Comparison of ENCODE assay signal across 8 cellular contexts in genomic region chr5:177300236-177300880, GRCh38. TPM values are rescaled to one million over a fixed set of nuclear protein-coding genes. Genes with fewer than 3 reads are reported as not detected.
DNase-seq lines count a peak whose midpoint lies in the region; ATAC-seq and TF ChIP-seq lines count a peak whose summit lies in the region.

No MANE protein-coding gene starts in this region.

- H3K27ac ChIP-seq in DOHH2 (ENCODE audit: low read depth, low read length), result peak overlapping the region; percentile 69
- no peak overlapping the region for H3K27ac ChIP-seq in H9 (ENCODE audit: insufficient read length, low read depth, low read length)
- peak overlapping the region in 3 of 4 donors; percentile 85 to 91 (median 89) for H3K27ac ChIP-seq in gastroesophageal sphincter

- peak overlapping the region; percentile 56 to 99 (median 89); a peak in 5 of 7 replicates for H3K27ac Mint-ChIP-seq in H9

- no peaks in the 10 kb centered on the region for H3K79me1 ChIP-seq in H9 (ENCODE audit: insufficient read depth, low read depth, low read length, poor library complexity, severe bottlenecking)

- no peak overlapping the region for H2AK5ac ChIP-seq in H9 (ENCODE audit: insufficient read length, low read length)

- H3K27me3 Mint-ChIP-seq in H9 (ENCODE audit: low read depth), result peaks cover 1% of the 10 kb centered on the region; the same call in 1 of the 2 replicates

- H3K9me3 ChIP-seq in DOHH2 (ENCODE audit: control insufficient read depth, insufficient read depth, low read length) (no peaks in the 10 kb centered on the region), H9 (ENCODE audit: control insufficient read depth, low read depth, low read length) (no peaks in the 10 kb centered on the region), gastroesophageal sphincter (no peaks in the 10 kb centered on the region)

- H2BK15ac ChIP-seq in H9 (ENCODE audit: low read depth, low read length), result no peak overlapping the region

- H4K8ac ChIP-seq in H9 (replicated peaks; ENCODE audit: insufficient read length, low read depth, low read length), result no peak overlapping the region

- peaks cover 13% of the 10 kb centered on the region for H3K23me2 ChIP-seq in H9 (ENCODE audit: insufficient read length, low read depth, low read length, poor library complexity, severe bottlenecking)

- H3K4me3 ChIP-seq in DOHH2 (ENCODE audit: low read length) (peak overlapping the region; percentile 35), gastroesophageal sphincter (no peak overlapping the region)

- no peak overlapping the region for H2AFZ ChIP-seq in H9 (ENCODE audit: low read length)

- no peak for TF ChIP-seq POLR2A in gastroesophageal sphincter (IDR thresholded peaks at IDR 0.05)

- H4K5ac ChIP-seq in H9 (ENCODE audit: insufficient read length, low read depth, low read length), result no peak overlapping the region

- no peak overlapping the region; the same call in 1 of the 2 replicates for H3K14ac ChIP-seq in H9 (ENCODE audit: insufficient read depth, low read length)

- no peak overlapping the region for H3K56ac ChIP-seq in H9 (ENCODE audit: insufficient read length, low read depth, low read length)

- H3T11ph ChIP-seq in H9 (ENCODE audit: low read length), result no peak overlapping the region

- no peak overlapping the region for H4K91ac ChIP-seq in H9 (ENCODE audit: insufficient read length, low read depth, low read length)

- ATAC-seq in gastroesophageal sphincter, result peak; percentile 48
- no peak for ATAC-seq in left lobe of liver

- H2BK12ac ChIP-seq in H9 (ENCODE audit: insufficient read length, low read depth, low read length), result no peak overlapping the region

- peaks cover 21 to 56% (median 27%) of the 10 kb centered on the region in 3 experiments for H3K36me3 Mint-ChIP-seq in H9 (ENCODE audit: insufficient read depth in 1 of 3, low read depth in 3 of 3)

- H3K36me3 ChIP-seq in DOHH2 (ENCODE audit: control insufficient read depth, low read length), result peaks cover 79% of the 10 kb centered on the region
- H3K36me3 ChIP-seq in gastroesophageal sphincter, result peaks cover 0 to 37% of the 10 kb centered on the region in 2 donors

- peaks cover 39% of the 10 kb centered on the region for H3F3A ChIP-seq in DOHH2 (ENCODE audit: control insufficient read depth, insufficient read depth)

- no peak overlapping the region for H2BK5ac ChIP-seq in H9 (ENCODE audit: insufficient read length, low read length)

- peaks cover 13% of the 10 kb centered on the region; the same call in 1 of the 2 replicates for H4K20me1 ChIP-seq in DOHH2 (ENCODE audit: control insufficient read depth, insufficient read depth, low read depth, low read length)
- H4K20me1 ChIP-seq in H9 (ENCODE audit: control insufficient read depth, insufficient read depth, insufficient read length), result no peaks in the 10 kb centered on the region

- H3K4me1 ChIP-seq in DOHH2 (ENCODE audit: control insufficient read depth, low read length) (peaks cover 71% of the 10 kb centered on the region), H9 (ENCODE audit: insufficient read depth, low read length) (no peaks in the 10 kb centered on the region), gastroesophageal sphincter (peaks cover 0 to 66% (median 38%) of the 10 kb centered on the region in 3 donors)

- H3K23ac ChIP-seq in H9 (ENCODE audit: insufficient read length, low read depth, low read length), result no peak overlapping the region

- TF ChIP-seq EP300 in gastroesophageal sphincter (IDR thresholded peaks at IDR 0.05), result no peak

- H3K4me3 Mint-ChIP-seq in H9, result peak overlapping the region in 1 of 2 experiments; percentile 21; a peak in 2 of 5 replicates

- H3K27me3 ChIP-seq in DOHH2 (ENCODE audit: control insufficient read depth, low read length), result no peaks in the 10 kb centered on the region
- H3K27me3 ChIP-seq in H9 (ENCODE audit: insufficient read depth, low read length), result no peaks in the 10 kb centered on the region
- H3K27me3 ChIP-seq in gastroesophageal sphincter, result no peaks in the 10 kb centered on the region

- no peaks in the 10 kb centered on the region for H3K9me3 Mint-ChIP-seq in H9

- no CpG with 5 or more reads among the region's 4 CpGs for WGBS in H9 (ENCODE audit: extremely low coverage, insufficient read length, low lambda C conversion rate)
- 0% methylated on average over 2 to 3 of the region's 4 CpGs for WGBS in gastroesophageal sphincter (ENCODE audit: low coverage in 1 of 2), 2 donors

- no peaks in the 10 kb centered on the region for H3K9me2 ChIP-seq in DOHH2 (replicated peaks; ENCODE audit: control insufficient read depth, low read length)

- peak; percentile 70 for DNase-seq in H9
- peak; percentile 95 for DNase-seq in NOMO-1 treated with DMSO at 0.1 percent for 48 hours (lab: John Stamatoyannopoulos, UW; ENCODE audit: unreplicated experiment)
- peak; percentile 38 to 46 for DNase-seq in activated T-cell treated with anti-CD3 and anti-CD28 coated beads, Interleukin-2, amount 50 U/mL, for 48 hours
- DNase-seq in posterior vena cava (ENCODE audit: low spot score), result peak; percentile 87
- no peak for DNase-seq in left lobe of liver (ENCODE audit: low spot score)
- no peak for DNase-seq in NCI-H2029 (lab: John Stamatoyannopoulos, UW)

- H3K79me2 ChIP-seq in DOHH2 (ENCODE audit: control insufficient read depth, low read length) (peaks cover 52% of the 10 kb centered on the region), H9 (ENCODE audit: insufficient read depth, low read length) (peaks cover 9% of the 10 kb centered on the region; the same call in 1 of the 2 replicates)

- no peak overlapping the region for H2BK20ac ChIP-seq in H9 (ENCODE audit: low read depth, low read length, poor library complexity, severe bottlenecking)

- H2BK120ac ChIP-seq in H9 (ENCODE audit: low read depth, low read length, poor library complexity, severe bottlenecking), result no peak overlapping the region

- H3K18ac ChIP-seq in H9 (ENCODE audit: insufficient read length, low read depth, low read length), result no peak overlapping the region

- H3K4ac ChIP-seq in H9 (ENCODE audit: low read depth, low read length), result no peak overlapping the region

- H3K4me2 ChIP-seq in DOHH2 (ENCODE audit: low read length), result peak overlapping the region; percentile 76
- H3K4me2 ChIP-seq in H9 (ENCODE audit: insufficient read depth, insufficient read length, low read length), result no peak overlapping the region

- H3K4me1 Mint-ChIP-seq in H9, result peaks cover 42 to 62% of the 10 kb centered on the region in 2 experiments

- H3K9ac ChIP-seq in H9 (ENCODE audit: extremely low read depth, insufficient read length, low read length), result no peak overlapping the region

- TF ChIP-seq CTCF in DOHH2 (IDR thresholded peaks at IDR 0.05; ENCODE audit: low read depth, low read length, poor library complexity, severe bottlenecking), result no peak
- peak; percentile 34; the same call in 2 of the 3 replicates for TF ChIP-seq CTCF in H9 (conservative IDR thresholded peaks at IDR 0.05)
- peak in 1 of 4 experiments; percentile 20 for TF ChIP-seq CTCF in gastroesophageal sphincter (IDR thresholded peaks at IDR 0.05)

- intact Hi-C loops in posterior vena cava (cut with DNase I), result no loop called here

RNA-seq across cellular contexts. Expression of gene RAB24, which starts 3.2 kb away (rescaled TPM):
- 17.6 and 18.6 TPM in 2 replicates for total RNA-seq in H9 (2021)
- 10 to 100 TPM; 21.4 to 32.4 (median 24.8) TPM for total RNA-seq in gastroesophageal sphincter
- total RNA-seq in posterior vena cava, result 10 to 100 TPM; 17.4 to 18.6 TPM
- 15.3 TPM for total RNA-seq in left lobe of liver

RNA-seq across cellular contexts. Expression of gene PRELID1, which starts 3.2 kb away (rescaled TPM):
- total RNA-seq in H9 (2021), result 212 and 213 TPM in 2 replicates
- 10 to 100 TPM; 60.4 to 97.5 (median 73.5) TPM for total RNA-seq in gastroesophageal sphincter
- total RNA-seq in posterior vena cava, result 10 to 100 TPM; 81.8 to 91.9 TPM
- 68.1 TPM for total RNA-seq in left lobe of liver

RNA-seq across cellular contexts. Expression of gene MXD3, which starts 11.3 kb away (rescaled TPM):
- total RNA-seq in H9 (2021) (9.8 and 10.9 TPM in 2 replicates), gastroesophageal sphincter (10 to 100 TPM in 1 of 4 donors, 1 to 10 TPM in 3; 1.7 to 10.9 (median 6.3) TPM), posterior vena cava (1 to 10 TPM; 5.4 to 6.1 TPM), left lobe of liver (9.4 TPM)

RNA-seq across cellular contexts. Expression of gene LMAN2, which starts 51.1 kb away (rescaled TPM):
- total RNA-seq in H9 (2021), result 105 and 106 TPM in 2 replicates
- 100 to 1,000 TPM in 3 of 4 donors, 10 to 100 TPM in 1; 78.1 to 147 (median 111) TPM for total RNA-seq in gastroesophageal sphincter
- 10 to 100 TPM; 72.4 to 95.7 TPM for total RNA-seq in posterior vena cava
- total RNA-seq in left lobe of liver, result 162 TPM

RNA-seq across cellular contexts. Expression of gene RGS14, which starts 57.4 kb away (rescaled TPM):
- total RNA-seq in H9 (2021), result 12.3 and 16.4 TPM in 2 replicates
- total RNA-seq in gastroesophageal sphincter, result 10 to 100 TPM in 3 of 4 donors, 1 to 10 TPM in 1; 7.6 to 20.1 (median 13.7) TPM
- 10 to 100 TPM; 11.3 to 13.4 TPM for total RNA-seq in posterior vena cava
- total RNA-seq in left lobe of liver, result 34.6 TPM

Comparison
In these comparisons a context has a peak if more than half of its experiments do, and no peak if none do; other contexts are left out.
1. DNase-seq: peak in H9 (single experiment), NOMO-1 treated with DMSO at 0.1 percent for 48 hours (single experiment), activated T-cell treated with anti-CD3 and anti-CD28 coated beads, Interleukin-2, amount 50 U/mL, for 48 hours (2 of 2) and posterior vena cava (single experiment); none in left lobe of liver (single experiment) and NCI-H2029 (single experiment).